In the genomic region with DNA sequence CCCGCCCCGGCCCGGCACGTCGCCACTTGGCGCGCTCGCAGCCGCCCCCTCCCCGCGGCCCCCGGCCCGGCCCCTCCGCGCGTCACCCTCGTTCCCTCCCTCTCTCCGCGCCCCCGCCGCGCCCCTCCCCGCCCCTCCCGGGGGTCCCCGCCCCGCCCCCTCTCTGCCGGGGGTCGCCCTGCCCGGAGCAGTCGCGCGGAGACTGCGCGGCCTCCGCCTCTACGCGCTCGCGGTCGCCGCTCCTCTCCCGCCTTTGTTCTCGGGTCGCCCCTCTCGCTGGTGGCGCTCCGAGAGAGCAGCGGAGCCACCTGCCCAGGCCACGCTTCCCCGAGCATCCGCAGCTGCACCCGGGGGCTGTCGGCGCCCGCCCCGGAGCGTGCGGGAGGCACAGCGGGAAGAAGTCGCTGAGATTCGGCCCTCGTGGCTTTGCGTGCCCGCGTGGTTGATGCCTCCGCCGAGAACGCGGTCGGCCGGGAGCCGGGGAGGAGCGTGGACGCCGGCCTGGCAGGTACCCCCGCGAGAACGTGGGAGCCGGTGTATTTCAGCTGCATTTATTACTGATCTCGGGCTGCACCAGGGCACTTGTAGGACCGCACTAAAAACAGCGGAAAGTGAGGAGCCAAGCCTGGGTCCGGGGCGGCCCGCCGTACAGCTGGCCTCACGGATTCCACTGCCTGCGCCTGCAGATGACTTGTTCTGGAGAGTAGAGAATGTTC, we compare ENCODE assay signal across 1 cellular context.
TF ChIP-seq lines count a peak whose summit lies in the region.

No MANE protein-coding gene starts in this region.

TF ChIP-seq in HepG2, 621 proteins besides CTCF, POLR2A, EP300 and RAD21 (continued from another document and continues in another):
- TF ChIP-seq, protein P1, sequence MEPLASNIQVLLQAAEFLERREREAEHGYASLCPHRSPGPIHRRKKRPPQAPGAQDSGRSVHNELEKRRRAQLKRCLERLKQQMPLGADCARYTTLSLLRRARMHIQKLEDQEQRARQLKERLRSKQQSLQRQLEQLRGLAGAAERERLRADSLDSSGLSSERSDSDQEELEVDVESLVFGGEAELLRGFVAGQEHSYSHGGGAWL (CRISPR knock-in tag; IDR thresholded peaks at IDR 0.05): peak; percentile 86
- TF ChIP-seq TOPORS (CRISPR knock-in tag; IDR thresholded peaks at IDR 0.05) (no peak; the same call in 1 of the 2 replicates), KDM2A (CRISPR knock-in tag; IDR thresholded peaks at IDR 0.05; ENCODE audit: borderline replicate concordance, low read depth) (peak; percentile 89), MBNL3 (CRISPR knock-in tag; conservative IDR thresholded peaks at IDR 0.05) (no peak; the same call in 1 of the 2 replicates), RORA (CRISPR knock-in tag; IDR thresholded peaks at IDR 0.05) (no peak; the same call in 1 of the 2 replicates), NR2F6 (IDR thresholded peaks at IDR 0.05) (no peak), NR2F6 (CRISPR knock-in tag; IDR thresholded peaks at IDR 0.05) (no peak), ZNF773 (CRISPR knock-in tag; IDR thresholded peaks at IDR 0.05; ENCODE audit: borderline replicate concordance) (0 out of 2 replicates have a peak, but pooled peaks have one; percentile 36), MTF2 (CRISPR knock-in tag; IDR thresholded peaks at IDR 0.05; ENCODE audit: borderline replicate concordance) (peak; percentile 83; the same call in 1 of the 2 replicates), MATR3 (CRISPR knock-in tag; IDR thresholded peaks at IDR 0.05) (no peak), BRCA1 (CRISPR knock-in tag; IDR thresholded peaks at IDR 0.05) (no peak; the same call in 1 of the 2 replicates), ARNT2 (CRISPR knock-in tag; IDR thresholded peaks at IDR 0.05; ENCODE audit: low read depth) (peak; percentile 87), KAT8 (CRISPR knock-in tag; IDR thresholded peaks at IDR 0.05) (peak; percentile 63; the same call in 1 of the 2 replicates), HNF4A (CRISPR knock-in tag; IDR thresholded peaks at IDR 0.05) (no peak), ZSCAN9 (CRISPR knock-in tag; IDR thresholded peaks at IDR 0.05; ENCODE audit: borderline replicate concordance) (peak; percentile 75; the same call in 1 of the 2 replicates), TP53 (CRISPR knock-in tag; conservative IDR thresholded peaks at IDR 0.05) (0 out of 2 replicates have a peak, but pooled peaks have one; percentile 36), NFYC (CRISPR knock-in tag; IDR thresholded peaks at IDR 0.05) (no peak), RAD51 (IDR thresholded peaks at IDR 0.05; ENCODE audit: borderline replicate concordance) (no peak), HDAC6 (IDR thresholded peaks at IDR 0.05; ENCODE audit: low read depth, low read length) (0 out of 2 replicates have a peak, but pooled peaks have one; percentile 16), HIVEP1 (CRISPR knock-in tag; IDR thresholded peaks at IDR 0.05) (peak; percentile 95), ZNF747 (CRISPR knock-in tag; IDR thresholded peaks at IDR 0.05; ENCODE audit: borderline replicate concordance) (peak; percentile 80), ZNF768 (CRISPR knock-in tag; IDR thresholded peaks at IDR 0.05) (peak; percentile 79), ZNF790 (CRISPR knock-in tag; IDR thresholded peaks at IDR 0.05; ENCODE audit: borderline replicate concordance) (peak; percentile 94; the same call in 1 of the 2 replicates), ZNF572 (CRISPR knock-in tag; IDR thresholded peaks at IDR 0.05) (peak; percentile 91; the same call in 1 of the 2 replicates), CENPX (CRISPR knock-in tag; IDR thresholded peaks at IDR 0.05) (no peak), HNRNPH1 (optimal IDR thresholded peaks at IDR 0.05; ENCODE audit: low read depth, low read length) (no peak), HOXA7 (CRISPR knock-in tag; IDR thresholded peaks at IDR 0.05) (peak; percentile 97), PAWR (CRISPR knock-in tag; IDR thresholded peaks at IDR 0.05; ENCODE audit: borderline replicate concordance) (0 out of 2 replicates have a peak, but pooled peaks have one; percentile 57), FOXM1 (CRISPR knock-in tag; IDR thresholded peaks at IDR 0.05) (no peak), ZFP36 (IDR thresholded peaks at IDR 0.05; ENCODE audit: borderline replicate concordance, low read depth, low read length, partially characterized antibody) (no peak), ARHGAP35 (CRISPR knock-in tag; IDR thresholded peaks at IDR 0.05; ENCODE audit: borderline replicate concordance) (peak; percentile 98), SOX5 (CRISPR knock-in tag; IDR thresholded peaks at IDR 0.05; ENCODE audit: borderline replicate concordance) (0 out of 2 replicates have a peak, but pooled peaks have one; percentile 7), ZSCAN30 (CRISPR knock-in tag; IDR thresholded peaks at IDR 0.05) (no peak), ZNF30 (CRISPR knock-in tag; IDR thresholded peaks at IDR 0.05) (peak; percentile 78; the same call in 1 of the 2 replicates), ZNF510 (CRISPR knock-in tag; IDR thresholded peaks at IDR 0.05; ENCODE audit: low read depth) (no peak), BHLHE40 (IDR thresholded peaks at IDR 0.05; ENCODE audit: low read length) (no peak), TEAD2 (CRISPR knock-in tag; IDR thresholded peaks at IDR 0.05) (no peak), MIXL1 (CRISPR knock-in tag; IDR thresholded peaks at IDR 0.05) (peak; percentile 6; the same call in 1 of the 2 replicates), ZC3H13 (CRISPR knock-in tag; IDR thresholded peaks at IDR 0.05) (peak; percentile 97)
- TF ChIP-seq, protein P2, sequence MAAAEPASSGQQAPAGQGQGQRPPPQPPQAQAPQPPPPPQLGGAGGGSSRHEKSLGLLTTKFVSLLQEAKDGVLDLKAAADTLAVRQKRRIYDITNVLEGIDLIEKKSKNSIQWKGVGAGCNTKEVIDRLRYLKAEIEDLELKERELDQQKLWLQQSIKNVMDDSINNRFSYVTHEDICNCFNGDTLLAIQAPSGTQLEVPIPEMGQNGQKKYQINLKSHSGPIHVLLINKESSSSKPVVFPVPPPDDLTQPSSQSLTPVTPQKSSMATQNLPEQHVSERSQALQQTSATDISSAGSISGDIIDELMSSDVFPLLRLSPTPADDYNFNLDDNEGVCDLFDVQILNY (CRISPR knock-in tag; conservative IDR thresholded peaks at IDR 0.05): peak; percentile 59
- TF ChIP-seq, protein P3, sequence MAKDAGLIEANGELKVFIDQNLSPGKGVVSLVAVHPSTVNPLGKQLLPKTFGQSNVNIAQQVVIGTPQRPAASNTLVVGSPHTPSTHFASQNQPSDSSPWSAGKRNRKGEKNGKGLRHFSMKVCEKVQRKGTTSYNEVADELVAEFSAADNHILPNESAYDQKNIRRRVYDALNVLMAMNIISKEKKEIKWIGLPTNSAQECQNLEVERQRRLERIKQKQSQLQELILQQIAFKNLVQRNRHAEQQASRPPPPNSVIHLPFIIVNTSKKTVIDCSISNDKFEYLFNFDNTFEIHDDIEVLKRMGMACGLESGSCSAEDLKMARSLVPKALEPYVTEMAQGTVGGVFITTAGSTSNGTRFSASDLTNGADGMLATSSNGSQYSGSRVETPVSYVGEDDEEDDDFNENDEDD (CRISPR knock-in tag; IDR thresholded peaks at IDR 0.05; ENCODE audit: borderline replicate concordance): peak; percentile 84; the same call in 1 of the 2 replicates
- TF ChIP-seq, protein P4, sequence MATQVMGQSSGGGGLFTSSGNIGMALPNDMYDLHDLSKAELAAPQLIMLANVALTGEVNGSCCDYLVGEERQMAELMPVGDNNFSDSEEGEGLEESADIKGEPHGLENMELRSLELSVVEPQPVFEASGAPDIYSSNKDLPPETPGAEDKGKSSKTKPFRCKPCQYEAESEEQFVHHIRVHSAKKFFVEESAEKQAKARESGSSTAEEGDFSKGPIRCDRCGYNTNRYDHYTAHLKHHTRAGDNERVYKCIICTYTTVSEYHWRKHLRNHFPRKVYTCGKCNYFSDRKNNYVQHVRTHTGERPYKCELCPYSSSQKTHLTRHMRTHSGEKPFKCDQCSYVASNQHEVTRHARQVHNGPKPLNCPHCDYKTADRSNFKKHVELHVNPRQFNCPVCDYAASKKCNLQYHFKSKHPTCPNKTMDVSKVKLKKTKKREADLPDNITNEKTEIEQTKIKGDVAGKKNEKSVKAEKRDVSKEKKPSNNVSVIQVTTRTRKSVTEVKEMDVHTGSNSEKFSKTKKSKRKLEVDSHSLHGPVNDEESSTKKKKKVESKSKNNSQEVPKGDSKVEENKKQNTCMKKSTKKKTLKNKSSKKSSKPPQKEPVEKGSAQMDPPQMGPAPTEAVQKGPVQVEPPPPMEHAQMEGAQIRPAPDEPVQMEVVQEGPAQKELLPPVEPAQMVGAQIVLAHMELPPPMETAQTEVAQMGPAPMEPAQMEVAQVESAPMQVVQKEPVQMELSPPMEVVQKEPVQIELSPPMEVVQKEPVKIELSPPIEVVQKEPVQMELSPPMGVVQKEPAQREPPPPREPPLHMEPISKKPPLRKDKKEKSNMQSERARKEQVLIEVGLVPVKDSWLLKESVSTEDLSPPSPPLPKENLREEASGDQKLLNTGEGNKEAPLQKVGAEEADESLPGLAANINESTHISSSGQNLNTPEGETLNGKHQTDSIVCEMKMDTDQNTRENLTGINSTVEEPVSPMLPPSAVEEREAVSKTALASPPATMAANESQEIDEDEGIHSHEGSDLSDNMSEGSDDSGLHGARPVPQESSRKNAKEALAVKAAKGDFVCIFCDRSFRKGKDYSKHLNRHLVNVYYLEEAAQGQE (IDR thresholded peaks at IDR 0.05; ENCODE audit: borderline replicate concordance in 1 of 2, low read depth in 1 of 2, low read length in 2 of 2): peak in 1 of 2 experiments; percentile 65; a peak in 1 of 4 replicates
- TF ChIP-seq, protein P5, sequence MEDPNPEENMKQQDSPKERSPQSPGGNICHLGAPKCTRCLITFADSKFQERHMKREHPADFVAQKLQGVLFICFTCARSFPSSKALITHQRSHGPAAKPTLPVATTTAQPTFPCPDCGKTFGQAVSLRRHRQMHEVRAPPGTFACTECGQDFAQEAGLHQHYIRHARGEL (CRISPR knock-in tag; IDR thresholded peaks at IDR 0.05): peak; percentile 97
- TF ChIP-seq, protein P6, sequence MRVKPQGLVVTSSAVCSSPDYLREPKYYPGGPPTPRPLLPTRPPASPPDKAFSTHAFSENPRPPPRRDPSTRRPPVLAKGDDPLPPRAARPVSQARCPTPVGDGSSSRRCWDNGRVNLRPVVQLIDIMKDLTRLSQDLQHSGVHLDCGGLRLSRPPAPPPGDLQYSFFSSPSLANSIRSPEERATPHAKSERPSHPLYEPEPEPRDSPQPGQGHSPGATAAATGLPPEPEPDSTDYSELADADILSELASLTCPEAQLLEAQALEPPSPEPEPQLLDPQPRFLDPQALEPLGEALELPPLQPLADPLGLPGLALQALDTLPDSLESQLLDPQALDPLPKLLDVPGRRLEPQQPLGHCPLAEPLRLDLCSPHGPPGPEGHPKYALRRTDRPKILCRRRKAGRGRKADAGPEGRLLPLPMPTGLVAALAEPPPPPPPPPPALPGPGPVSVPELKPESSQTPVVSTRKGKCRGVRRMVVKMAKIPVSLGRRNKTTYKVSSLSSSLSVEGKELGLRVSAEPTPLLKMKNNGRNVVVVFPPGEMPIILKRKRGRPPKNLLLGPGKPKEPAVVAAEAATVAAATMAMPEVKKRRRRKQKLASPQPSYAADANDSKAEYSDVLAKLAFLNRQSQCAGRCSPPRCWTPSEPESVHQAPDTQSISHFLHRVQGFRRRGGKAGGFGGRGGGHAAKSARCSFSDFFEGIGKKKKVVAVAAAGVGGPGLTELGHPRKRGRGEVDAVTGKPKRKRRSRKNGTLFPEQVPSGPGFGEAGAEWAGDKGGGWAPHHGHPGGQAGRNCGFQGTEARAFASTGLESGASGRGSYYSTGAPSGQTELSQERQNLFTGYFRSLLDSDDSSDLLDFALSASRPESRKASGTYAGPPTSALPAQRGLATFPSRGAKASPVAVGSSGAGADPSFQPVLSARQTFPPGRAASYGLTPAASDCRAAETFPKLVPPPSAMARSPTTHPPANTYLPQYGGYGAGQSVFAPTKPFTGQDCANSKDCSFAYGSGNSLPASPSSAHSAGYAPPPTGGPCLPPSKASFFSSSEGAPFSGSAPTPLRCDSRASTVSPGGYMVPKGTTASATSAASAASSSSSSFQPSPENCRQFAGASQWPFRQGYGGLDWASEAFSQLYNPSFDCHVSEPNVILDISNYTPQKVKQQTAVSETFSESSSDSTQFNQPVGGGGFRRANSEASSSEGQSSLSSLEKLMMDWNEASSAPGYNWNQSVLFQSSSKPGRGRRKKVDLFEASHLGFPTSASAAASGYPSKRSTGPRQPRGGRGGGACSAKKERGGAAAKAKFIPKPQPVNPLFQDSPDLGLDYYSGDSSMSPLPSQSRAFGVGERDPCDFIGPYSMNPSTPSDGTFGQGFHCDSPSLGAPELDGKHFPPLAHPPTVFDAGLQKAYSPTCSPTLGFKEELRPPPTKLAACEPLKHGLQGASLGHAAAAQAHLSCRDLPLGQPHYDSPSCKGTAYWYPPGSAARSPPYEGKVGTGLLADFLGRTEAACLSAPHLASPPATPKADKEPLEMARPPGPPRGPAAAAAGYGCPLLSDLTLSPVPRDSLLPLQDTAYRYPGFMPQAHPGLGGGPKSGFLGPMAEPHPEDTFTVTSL (CRISPR knock-in tag; IDR thresholded peaks at IDR 0.05; ENCODE audit: borderline replicate concordance): peak; percentile 60; the same call in 1 of the 2 replicates
- TF ChIP-seq, protein P7, sequence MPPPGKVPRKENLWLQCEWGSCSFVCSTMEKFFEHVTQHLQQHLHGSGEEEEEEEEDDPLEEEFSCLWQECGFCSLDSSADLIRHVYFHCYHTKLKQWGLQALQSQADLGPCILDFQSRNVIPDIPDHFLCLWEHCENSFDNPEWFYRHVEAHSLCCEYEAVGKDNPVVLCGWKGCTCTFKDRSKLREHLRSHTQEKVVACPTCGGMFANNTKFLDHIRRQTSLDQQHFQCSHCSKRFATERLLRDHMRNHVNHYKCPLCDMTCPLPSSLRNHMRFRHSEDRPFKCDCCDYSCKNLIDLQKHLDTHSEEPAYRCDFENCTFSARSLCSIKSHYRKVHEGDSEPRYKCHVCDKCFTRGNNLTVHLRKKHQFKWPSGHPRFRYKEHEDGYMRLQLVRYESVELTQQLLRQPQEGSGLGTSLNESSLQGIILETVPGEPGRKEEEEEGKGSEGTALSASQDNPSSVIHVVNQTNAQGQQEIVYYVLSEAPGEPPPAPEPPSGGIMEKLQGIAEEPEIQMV (CRISPR knock-in tag; IDR thresholded peaks at IDR 0.05; ENCODE audit: low read depth): no peak
- TF ChIP-seq, protein P8, sequence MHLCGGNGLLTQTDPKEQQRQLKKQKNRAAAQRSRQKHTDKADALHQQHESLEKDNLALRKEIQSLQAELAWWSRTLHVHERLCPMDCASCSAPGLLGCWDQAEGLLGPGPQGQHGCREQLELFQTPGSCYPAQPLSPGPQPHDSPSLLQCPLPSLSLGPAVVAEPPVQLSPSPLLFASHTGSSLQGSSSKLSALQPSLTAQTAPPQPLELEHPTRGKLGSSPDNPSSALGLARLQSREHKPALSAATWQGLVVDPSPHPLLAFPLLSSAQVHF (CRISPR knock-in tag; IDR thresholded peaks at IDR 0.05): peak; percentile 98
